In the genomic region with DNA sequence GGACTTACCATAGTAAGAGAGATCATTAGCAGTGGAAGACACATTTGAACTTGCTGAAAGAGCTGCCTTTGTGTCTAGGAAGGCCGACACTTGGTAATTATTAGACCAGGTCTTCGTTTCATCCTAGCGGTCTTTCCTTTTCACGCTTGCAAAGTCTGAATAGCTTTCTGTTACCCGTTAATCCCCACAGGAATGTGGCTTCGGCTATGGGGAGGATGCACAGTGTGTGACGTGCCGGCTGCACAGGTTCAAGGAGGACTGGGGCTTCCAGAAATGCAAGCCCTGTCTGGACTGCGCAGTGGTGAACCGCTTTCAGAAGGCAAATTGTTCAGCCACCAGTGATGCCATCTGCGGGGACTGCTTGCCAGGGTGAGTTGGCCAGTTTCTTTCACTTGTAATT, we compare ENCODE assay signal across 2 cellular contexts.
TF ChIP-seq lines count a peak whose summit lies in the region.

No MANE protein-coding gene starts in this region.

TF ChIP-seq in H1, 55 proteins besides CTCF, POLR2A, EP300 and RAD21:
- TF ChIP-seq TEAD4 (IDR thresholded peaks at IDR 0.05; ENCODE audit: low read depth, low read length) (peak; percentile 54; the same call in 1 of the 2 replicates), SUZ12 (IDR thresholded peaks at IDR 0.05; ENCODE audit: low read length) (no peak)

TF ChIP-seq in HEK293T, 16 proteins besides CTCF, POLR2A, EP300 and RAD21:
- no peak for TF ChIP-seq BHLHE40 (IDR thresholded peaks at IDR 0.05; ENCODE audit: borderline replicate concordance)
- no peak for TF ChIP-seq ARNT (IDR thresholded peaks at IDR 0.05)
- no peak for TF ChIP-seq NFRKB (IDR thresholded peaks at IDR 0.05)
- no peak for TF ChIP-seq CTBP1 (IDR thresholded peaks at IDR 0.05; ENCODE audit: borderline replicate concordance)
- TF ChIP-seq FOXK2 (IDR thresholded peaks at IDR 0.05): no peak
- TF ChIP-seq ZNF384 (IDR thresholded peaks at IDR 0.05): no peak
- TF ChIP-seq SP1 (IDR thresholded peaks at IDR 0.05): no peak
- no peak for TF ChIP-seq FOXA1 (IDR thresholded peaks at IDR 0.05)
- TF ChIP-seq LEF1 (IDR thresholded peaks at IDR 0.05; ENCODE audit: borderline replicate concordance): no peak
- TF ChIP-seq ELF4 (IDR thresholded peaks at IDR 0.05): no peak
- TF ChIP-seq L3MBTL2 (conservative IDR thresholded peaks at IDR 0.05): no peak
- TF ChIP-seq SUZ12 (IDR thresholded peaks at IDR 0.05): no peak
- TF ChIP-seq, protein P1, sequence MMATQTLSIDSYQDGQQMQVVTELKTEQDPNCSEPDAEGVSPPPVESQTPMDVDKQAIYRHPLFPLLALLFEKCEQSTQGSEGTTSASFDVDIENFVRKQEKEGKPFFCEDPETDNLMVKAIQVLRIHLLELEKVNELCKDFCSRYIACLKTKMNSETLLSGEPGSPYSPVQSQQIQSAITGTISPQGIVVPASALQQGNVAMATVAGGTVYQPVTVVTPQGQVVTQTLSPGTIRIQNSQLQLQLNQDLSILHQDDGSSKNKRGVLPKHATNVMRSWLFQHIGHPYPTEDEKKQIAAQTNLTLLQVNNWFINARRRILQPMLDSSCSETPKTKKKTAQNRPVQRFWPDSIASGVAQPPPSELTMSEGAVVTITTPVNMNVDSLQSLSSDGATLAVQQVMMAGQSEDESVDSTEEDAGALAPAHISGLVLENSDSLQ (IDR thresholded peaks at IDR 0.05): no peak
- TF ChIP-seq HDGF (IDR thresholded peaks at IDR 0.05; ENCODE audit: borderline replicate concordance): no peak
